In genomic region chr12:53078425-53079225, GRCh38 we compare ENCODE assay signal across 8 cellular contexts. TPM values are rescaled to one million over a fixed set of nuclear protein-coding genes. Genes with fewer than 3 reads are reported as not detected.
A peak's percentile ranks its signal among the peaks of the same experiment; 100 is the strongest.
DNase-seq lines count a peak whose midpoint lies in the region; ATAC-seq, FAIRE-seq and TF ChIP-seq lines count a peak whose summit lies in the region.

No MANE protein-coding gene starts in this region.

- no peak for FAIRE-seq in small intestine (lab: Jason Lieb, UNC)

- H2AFZ ChIP-seq in Loucy (ENCODE audit: low read length): peak overlapping the region; percentile 91

- DNase-seq in Caco-2: no peak
- DNase-seq in activated T-helper 2 cell treated with anti-CD3 and anti-CD28 coated beads, Interferon-gamma antibody, Interleukin-2, Interleukin-4, amounts not matched to agents 10 μg/mL and 5 μg/mL and 100 μg/mL, durations not matched to agents 14 hours and 24 hours and 36 hours (ENCODE audit: low spot score): no peak
- no peak for DNase-seq in right cardiac atrium
- DNase-seq in small intestine: no peak
- DNase-seq in occipital lobe (lab: John Stamatoyannopoulos, UW): no peak
- DNase-seq in GOT3 (lab: John Stamatoyannopoulos, UW): no peak

- BruUV-seq in Caco-2 (replicated peaks; lab: Mats Ljungman, UMichigan): TSS peak; percentile 81

- H3K4me3 ChIP-seq in Caco-2 (ENCODE audit: low read depth, low read length) (peak overlapping the region; percentile 43), Loucy (ENCODE audit: low read length, poor library complexity, severe bottlenecking) (peak overlapping the region; percentile 78), right cardiac atrium (ENCODE audit: low read length) (peak overlapping the region; percentile 75), small intestine (ENCODE audit: low read depth in 1 of 2, low read length in 2 of 2) (peak overlapping the region; percentile 66 to 76)

- 20% methylated on average over 25 of the region's 25 CpGs for WGBS in right cardiac atrium
- 17 to 21% (median 20%) methylated on average over 22 to 25 of the region's 25 CpGs for WGBS in small intestine, 3 donors

- POLR2A ChIA-PET in Caco-2 (lab: Charles Lee): interaction anchor here (0.5 to 1.4 kb wide), 16 partner anchors 13 to 647 kb away, joined by 3 to 18 read pairs (median 5); partner anchors contain the start of genes AAAS, CSAD, EIF4B and PFDN5

- peak overlapping the region; percentile 89 for H3K4me3 Mint-ChIP-seq in Caco-2 (ENCODE audit: unreplicated experiment)
- H3K4me3 Mint-ChIP-seq in activated T-helper 2 cell treated with anti-CD3 and anti-CD28 coated beads, Interferon-gamma antibody, Interleukin-2, Interleukin-4, amounts not matched to agents 10 μg/mL and 5 μg/mL and 100 μg/mL, durations not matched to agents 14 hours and 24 hours and 36 hours (ENCODE audit: low read depth): peak overlapping the region; percentile 89

- peak; percentile 21 for ATAC-seq in GM21447 (IDR thresholded peaks at IDR 0.05; ENCODE audit: unreplicated experiment)
- no peak for ATAC-seq in right cardiac atrium

- H3K9me3 Mint-ChIP-seq in Caco-2 (ENCODE audit: unreplicated experiment): no peaks in the 10 kb centered on the region
- peaks cover 8% of the 10 kb centered on the region for H3K9me3 Mint-ChIP-seq in activated T-helper 2 cell treated with anti-CD3 and anti-CD28 coated beads, Interferon-gamma antibody, Interleukin-2, Interleukin-4, amounts not matched to agents 10 μg/mL and 5 μg/mL and 100 μg/mL, durations not matched to agents 14 hours and 24 hours and 36 hours

- H3K4me1 ChIP-seq in Caco-2 (peaks cover 4% of the 10 kb centered on the region; the same call in 1 of the 2 replicates), Loucy (ENCODE audit: insufficient read depth, low read length, poor library complexity, severe bottlenecking) (peaks cover 29% of the 10 kb centered on the region), right cardiac atrium (ENCODE audit: control insufficient read depth, insufficient read depth, low read length) (peaks cover 12% of the 10 kb centered on the region), small intestine (ENCODE audit: control insufficient read depth in 2 of 2, insufficient read depth in 1 of 2, low read depth in 1 of 2, low read length in 1 of 2) (no peaks in the 10 kb centered on the region)

- H3F3A ChIP-seq in Loucy (ENCODE audit: low read depth): no peaks in the 10 kb centered on the region

- H3K27me3 ChIP-seq in Caco-2 (replicated peaks; ENCODE audit: control insufficient read depth, insufficient read depth, low read length) (no peaks in the 10 kb centered on the region), Loucy (ENCODE audit: insufficient read depth, low read length, poor library complexity, severe bottlenecking) (no peaks in the 10 kb centered on the region), right cardiac atrium (ENCODE audit: control insufficient read depth, insufficient read depth) (no peaks in the 10 kb centered on the region), small intestine (ENCODE audit: control insufficient read depth in 2 of 2, insufficient read depth in 2 of 2, low read length in 2 of 2) (no peaks in the 10 kb centered on the region)

- peak overlapping the region; percentile 31 for H3K27ac ChIP-seq in right cardiac atrium (ENCODE audit: low read length)
- peak overlapping the region; percentile 24 to 81 for H3K27ac ChIP-seq in small intestine (ENCODE audit: low read depth in 1 of 2, low read length in 1 of 2)

- H3K9me2 ChIP-seq in Loucy (replicated peaks; ENCODE audit: low read depth, low read length): no peaks in the 10 kb centered on the region

- H3K4me1 Mint-ChIP-seq in Caco-2 (ENCODE audit: low read depth, unreplicated experiment): peaks cover 11% of the 10 kb centered on the region
- peaks cover 22% of the 10 kb centered on the region for H3K4me1 Mint-ChIP-seq in activated T-helper 2 cell treated with anti-CD3 and anti-CD28 coated beads, Interferon-gamma antibody, Interleukin-2, Interleukin-4, amounts not matched to agents 10 μg/mL and 5 μg/mL and 100 μg/mL, durations not matched to agents 14 hours and 24 hours and 36 hours (ENCODE audit: low read depth)

- H3K36me3 Mint-ChIP-seq in Caco-2 (ENCODE audit: insufficient read depth, unreplicated experiment): peaks cover 12% of the 10 kb centered on the region
- H3K36me3 Mint-ChIP-seq in activated T-helper 2 cell treated with anti-CD3 and anti-CD28 coated beads, Interferon-gamma antibody, Interleukin-2, Interleukin-4, amounts not matched to agents 10 μg/mL and 5 μg/mL and 100 μg/mL, durations not matched to agents 14 hours and 24 hours and 36 hours (ENCODE audit: low read depth): peaks cover 40% of the 10 kb centered on the region

- no peaks in the 10 kb centered on the region; the same call in 1 of the 2 replicates for H3K36me3 ChIP-seq in Caco-2 (ENCODE audit: control insufficient read depth, insufficient read depth, low read length)
- no peaks in the 10 kb centered on the region for H3K36me3 ChIP-seq in Loucy (ENCODE audit: insufficient read depth, low read length)
- peaks cover 4 to 5% of the 10 kb centered on the region in 2 donors for H3K36me3 ChIP-seq in small intestine (ENCODE audit: control insufficient read depth in 2 of 2, insufficient read depth in 2 of 2, low read length in 2 of 2)

- peaks cover 6% of the 10 kb centered on the region; the same call in 1 of the 2 replicates for H3K79me2 ChIP-seq in Loucy (ENCODE audit: insufficient read depth, low read length)

- H3K4me2 ChIP-seq in Loucy (ENCODE audit: low read depth, low read length, poor library complexity, severe bottlenecking): peak overlapping the region; percentile 97

- no peaks in the 10 kb centered on the region for H3K27me3 Mint-ChIP-seq in Caco-2 (ENCODE audit: insufficient read depth, unreplicated experiment)
- H3K27me3 Mint-ChIP-seq in activated T-helper 2 cell treated with anti-CD3 and anti-CD28 coated beads, Interferon-gamma antibody, Interleukin-2, Interleukin-4, amounts not matched to agents 10 μg/mL and 5 μg/mL and 100 μg/mL, durations not matched to agents 14 hours and 24 hours and 36 hours (ENCODE audit: low read depth): no peaks in the 10 kb centered on the region

- intact Hi-C loops in Caco-2 (cut with micrococcal nuclease; ENCODE audit: unreplicated experiment) (loop anchor here (1.0 kb wide), 1 partner anchor 21 kb away; no protein-coding TSS in a partner anchor), right cardiac atrium (cut with DNase I) (no loop called here)
- intact Hi-C loops in activated T-helper 2 cell treated with anti-CD3 and anti-CD28 coated beads, Interferon-gamma antibody, Interleukin-2, Interleukin-4, amounts not matched to agents 10 μg/mL and 5 μg/mL and 100 μg/mL, durations not matched to agents 14 hours and 24 hours and 36 hours (cut with micrococcal nuclease): loop anchor here (1.0 to 2.0 kb wide), 3 partner anchors 20 to 32 kb away; no protein-coding TSS in a partner anchor

- TF ChIP-seq CTCF in Caco-2 (IDR thresholded peaks at IDR 0.05; ENCODE audit: insufficient read depth in 1 of 2, low read depth in 1 of 2, low read length in 1 of 2, severe bottlenecking in 1 of 2, unreplicated experiment in 1 of 2) (peak in 1 of 2 experiments; percentile 8), Loucy (conservative IDR thresholded peaks at IDR 0.05; ENCODE audit: low read length) (no peak)

- H3K27ac Mint-ChIP-seq in Caco-2 (ENCODE audit: unreplicated experiment): peak overlapping the region; percentile 94
- peak overlapping the region; percentile 89 for H3K27ac Mint-ChIP-seq in activated T-helper 2 cell treated with anti-CD3 and anti-CD28 coated beads, Interferon-gamma antibody, Interleukin-2, Interleukin-4, amounts not matched to agents 10 μg/mL and 5 μg/mL and 100 μg/mL, durations not matched to agents 14 hours and 24 hours and 36 hours

- H3K9ac ChIP-seq in Loucy (ENCODE audit: low read depth, low read length, poor library complexity, severe bottlenecking): peak overlapping the region; percentile 76

- H4K20me1 ChIP-seq in Loucy (ENCODE audit: insufficient read depth, low read length, poor library complexity, severe bottlenecking): no peaks in the 10 kb centered on the region

- CTCF ChIA-PET in Caco-2 (lab: Charles Lee): interaction anchor here (0.5 to 2.6 kb wide), 21 partner anchors 12 to 1053 kb away, joined by 3 to 47 read pairs (median 5); partner anchors contain the start of genes AAAS, CSAD, IGFBP6 and SOAT2

- no peaks in the 10 kb centered on the region for H3K9me3 ChIP-seq in Caco-2
- no peaks in the 10 kb centered on the region for H3K9me3 ChIP-seq in Loucy (ENCODE audit: insufficient read depth, low read depth, low read length)
- H3K9me3 ChIP-seq in right cardiac atrium (ENCODE audit: control insufficient read depth, low read length): no peaks in the 10 kb centered on the region
- no peaks in the 10 kb centered on the region for H3K9me3 ChIP-seq in small intestine (ENCODE audit: control insufficient read depth, low read depth)

RNA-seq across cellular contexts. Expression of gene SPRYD3, which starts 0.6 kb away (rescaled TPM):
- total RNA-seq in Caco-2 (2022): 8.2 and 8.8 TPM in 2 replicates
- total RNA-seq in activated T-helper 2 cell treated with anti-CD3 and anti-CD28 coated beads, Interferon-gamma antibody, Interleukin-2, Interleukin-4, amounts not matched to agents 10 μg/mL and 5 μg/mL and 100 μg/mL, durations not matched to agents 14 hours and 24 hours and 36 hours: 35.1 and 36.2 TPM in 2 replicates
- total RNA-seq in right cardiac atrium: 10 to 100 TPM; 40.8 to 59.6 (median 47.1) TPM
- polyA plus RNA-seq in right cardiac atrium: 29.4 TPM
- polyA plus RNA-seq in small intestine: 10 to 100 TPM; 19.7 to 37.6 (median 20.3) TPM
- total RNA-seq in occipital lobe: 29.6 TPM

RNA-seq across cellular contexts. Expression of gene IGFBP6, which starts 18.8 kb away (rescaled TPM):
- total RNA-seq in Caco-2 (2022) (34.7 and 43.3 TPM in 2 replicates), right cardiac atrium (100 to 1,000 TPM in 3 of 4 donors, 10 to 100 TPM in 1; 49.7 to 178 (median 146) TPM), occipital lobe (6.2 TPM)
- 0.46 TPM in 1 of 2 replicates, not detected in the other for total RNA-seq in activated T-helper 2 cell treated with anti-CD3 and anti-CD28 coated beads, Interferon-gamma antibody, Interleukin-2, Interleukin-4, amounts not matched to agents 10 μg/mL and 5 μg/mL and 100 μg/mL, durations not matched to agents 14 hours and 24 hours and 36 hours
- polyA plus RNA-seq in right cardiac atrium (130 TPM), small intestine (100 to 1,000 TPM in 1 of 3 donors, 1 to 10 TPM in 2; 3.4 to 135 (median 8.4) TPM)

RNA-seq across cellular contexts. Expression of gene SOAT2, which starts 24.7 kb away (rescaled TPM):
- 6.5 and 9.7 TPM in 2 replicates for total RNA-seq in Caco-2 (2022)
- not detected in 2 replicates for total RNA-seq in activated T-helper 2 cell treated with anti-CD3 and anti-CD28 coated beads, Interferon-gamma antibody, Interleukin-2, Interleukin-4, amounts not matched to agents 10 μg/mL and 5 μg/mL and 100 μg/mL, durations not matched to agents 14 hours and 24 hours and 36 hours
- total RNA-seq in right cardiac atrium: under 1 TPM in 2 of 4 donors, not detected in 2; 0.17 to 0.18 TPM
- polyA plus RNA-seq in right cardiac atrium: 0.07 TPM
- 10 to 100 TPM in 2 of 3 donors, 1 to 10 TPM in 1; 4.2 to 94.0 (median 77.4) TPM for polyA plus RNA-seq in small intestine
- not detected for total RNA-seq in occipital lobe

RNA-seq across cellular contexts. Expression of gene TNS2, which starts 28.8 kb away (rescaled TPM):
- total RNA-seq in Caco-2 (2022) (2.4 and 4.4 TPM in 2 replicates), right cardiac atrium (100 to 1,000 TPM; 104 to 145 (median 116) TPM), occipital lobe (11.1 TPM)
- 2.1 and 4.7 TPM in 2 replicates for total RNA-seq in activated T-helper 2 cell treated with anti-CD3 and anti-CD28 coated beads, Interferon-gamma antibody, Interleukin-2, Interleukin-4, amounts not matched to agents 10 μg/mL and 5 μg/mL and 100 μg/mL, durations not matched to agents 14 hours and 24 hours and 36 hours
- polyA plus RNA-seq in right cardiac atrium (155 TPM), small intestine (10 to 100 TPM in 2 of 3 donors, 1 to 10 TPM in 1; 5.8 to 52.9 (median 18.4) TPM)

Comparison
In these comparisons a context has a peak if more than half of its experiments do, and no peak if none do; other contexts are left out.
1. intact Hi-C loops: an anchor here in Caco-2 (1.0 kb wide) and activated T-helper 2 cell treated with anti-CD3 and anti-CD28 coated beads, Interferon-gamma antibody, Interleukin-2, Interleukin-4, amounts not matched to agents 10 μg/mL and 5 μg/mL and 100 μg/mL, durations not matched to agents 14 hours and 24 hours and 36 hours (1.0 to 2.0 kb wide); none called in right cardiac atrium.